14 cellular contexts compared by ENCODE assay signal in genomic region chr14:93128785-93129459, GRCh38. TPM values are rescaled to one million over a fixed set of nuclear protein-coding genes. Genes with fewer than 3 reads are reported as not detected.
DNase-seq lines count a peak whose midpoint lies in the region; ATAC-seq and TF ChIP-seq lines count a peak whose summit lies in the region.
"Had no signal": no experiment of that assay in that cellular context is flagged by ENCODE, and none has a peak within 500 bp of the region (broad histone marks: within the 10 kb centered on the region; RNA-seq: fewer than 3 reads in every experiment).

No MANE protein-coding gene starts in this region.

- WGBS in gastroesophageal sphincter (ENCODE audit: low coverage in 1 of 2), 2 donors: 60% methylated on average over 1 of the region's 3 CpGs; no CpG with 5 or more reads in 1 of the 2 donors

- no peak for TF ChIP-seq POLR2A in gastroesophageal sphincter (IDR thresholded peaks at IDR 0.05)

- H3K27me3 ChIP-seq in adipocyte (replicated peaks; ENCODE audit: control insufficient read depth, insufficient read depth, low read length): no peaks in the 10 kb centered on the region
- no peaks in the 10 kb centered on the region for H3K27me3 ChIP-seq in gastroesophageal sphincter
- H3K27me3 ChIP-seq in left lung: no peaks in the 10 kb centered on the region
- H3K27me3 ChIP-seq in subcutaneous abdominal adipose tissue (ENCODE audit: control insufficient read depth in 5 of 5, insufficient read depth in 4 of 5, low read length in 5 of 5): no peaks in the 10 kb centered on the region

- H3K4me1 ChIP-seq in adipocyte (ENCODE audit: control insufficient read depth, insufficient read depth, low read length): peaks cover 34% of the 10 kb centered on the region
- peaks cover 0 to 13% (median 0%) of the 10 kb centered on the region in 3 donors for H3K4me1 ChIP-seq in gastroesophageal sphincter
- H3K4me1 ChIP-seq in left lung: peaks cover 0 to 43% of the 10 kb centered on the region in 2 donors
- peaks cover 0 to 36% (median 28%) of the 10 kb centered on the region in 5 donors for H3K4me1 ChIP-seq in subcutaneous abdominal adipose tissue (ENCODE audit: control insufficient read depth in 5 of 5, insufficient read depth in 5 of 5, low read length in 5 of 5)

- H3K27ac ChIP-seq in gastroesophageal sphincter (no peak overlapping the region), left lung (no peak overlapping the region), subcutaneous abdominal adipose tissue (ENCODE audit: low read depth, low read length) (peak overlapping the region; percentile 91)

- intact Hi-C loops in left lung (cut with DNase I): no loop called here

- peak; percentile 19 for ATAC-seq in gastroesophageal sphincter
- ATAC-seq in left lung: peak; percentile 20
- no peak for ATAC-seq in effector memory CD8-positive, alpha-beta T cell (replicated peaks)

- no peaks in the 10 kb centered on the region for H3K36me3 ChIP-seq in adipocyte (ENCODE audit: control insufficient read depth, insufficient read depth, low read length, severe bottlenecking)
- no peaks in the 10 kb centered on the region for H3K36me3 ChIP-seq in gastroesophageal sphincter
- no peaks in the 10 kb centered on the region for H3K36me3 ChIP-seq in left lung
- no peaks in the 10 kb centered on the region for H3K36me3 ChIP-seq in subcutaneous abdominal adipose tissue (ENCODE audit: control insufficient read depth in 5 of 5, insufficient read depth in 5 of 5, low read length in 5 of 5)

- H3K4me3 ChIP-seq in adipocyte (ENCODE audit: low read length): peak overlapping the region; percentile 30
- no peak overlapping the region for H3K4me3 ChIP-seq in gastroesophageal sphincter
- H3K4me3 ChIP-seq in left lung: no peak overlapping the region
- H3K4me3 ChIP-seq in subcutaneous abdominal adipose tissue (ENCODE audit: low read depth in 1 of 5, low read length in 5 of 5): no peak overlapping the region

- TF ChIP-seq CTCF in gastroesophageal sphincter (IDR thresholded peaks at IDR 0.05): no peak
- no peak for TF ChIP-seq CTCF in left lung (IDR thresholded peaks at IDR 0.05)

- H3K9me3 Mint-ChIP-seq in effector memory CD8-positive, alpha-beta T cell: no peaks in the 10 kb centered on the region
- H3K9me3 Mint-ChIP-seq: CD8-positive, alpha-beta memory T cell had no signal

- DNase-seq in adipocyte (ENCODE audit: low read depth): peak; percentile 17
- no peak for DNase-seq in left lung
- DNase-seq in H4 (ENCODE audit: low spot score): no peak
- DNase-seq in NCI-H1092 treated with DMSO at 0.1 percent for 48 hours (lab: John Stamatoyannopoulos, UW): no peak
- no peak for DNase-seq in effector memory CD8-positive, alpha-beta T cell
- DNase-seq: CD8-positive, alpha-beta memory T cell; HCEC 1CT; Kasumi-1; NCI-H1436; NCI-H2081; NCI-H524; SIG-M5 had no signal

- H3K9ac ChIP-seq in adipocyte (ENCODE audit: low read length): peak overlapping the region; percentile 33
- peak overlapping the region in 3 of 5 donors; percentile 31 to 57 (median 38) for H3K9ac ChIP-seq in subcutaneous abdominal adipose tissue (ENCODE audit: low read length in 5 of 5)

- H3K27ac Mint-ChIP-seq in effector memory CD8-positive, alpha-beta T cell: no peak overlapping the region
- H3K27ac Mint-ChIP-seq: CD8-positive, alpha-beta memory T cell had no signal

- no peaks in the 10 kb centered on the region for H3K9me3 ChIP-seq in adipocyte (ENCODE audit: control insufficient read depth, low read length)
- no peaks in the 10 kb centered on the region for H3K9me3 ChIP-seq in gastroesophageal sphincter
- H3K9me3 ChIP-seq in left lung: no peaks in the 10 kb centered on the region
- H3K9me3 ChIP-seq in subcutaneous abdominal adipose tissue (ENCODE audit: control insufficient read depth in 5 of 5, low read length in 5 of 5): no peaks in the 10 kb centered on the region

- H3K4me3 Mint-ChIP-seq in effector memory CD8-positive, alpha-beta T cell: no peak overlapping the region
- H3K4me3 Mint-ChIP-seq: CD8-positive, alpha-beta memory T cell had no signal

- H3K4me1 Mint-ChIP-seq in effector memory CD8-positive, alpha-beta T cell (ENCODE audit: low read depth in 2 of 2): no peaks in the 10 kb centered on the region
- H3K4me1 Mint-ChIP-seq: CD8-positive, alpha-beta memory T cell had no signal

- no peaks in the 10 kb centered on the region for H3K36me3 Mint-ChIP-seq in effector memory CD8-positive, alpha-beta T cell (ENCODE audit: insufficient read depth)

- peaks cover 0 to 9% of the 10 kb centered on the region in 2 donors for H3K27me3 Mint-ChIP-seq in effector memory CD8-positive, alpha-beta T cell

- no peak for TF ChIP-seq EP300 in gastroesophageal sphincter (IDR thresholded peaks at IDR 0.05)

RNA-seq across cellular contexts. Expression of gene ITPK1, which starts 13.2 kb away (rescaled TPM):
- total RNA-seq in gastroesophageal sphincter (100 to 1,000 TPM in 3 of 4 donors, 10 to 100 TPM in 1; 68.8 to 201 (median 134) TPM), left lung (100 to 1,000 TPM in 1 of 2 donors, 10 to 100 TPM in 1; 65.6 to 108 TPM)
- 18.8 and 24.0 TPM in 2 replicates for total RNA-seq in H4 (2014; rRNA removed; shearing (Covaris generic))

RNA-seq across cellular contexts. Expression of gene MOAP1, which starts 55.8 kb away (rescaled TPM):
- 10 to 100 TPM; 70.1 to 80.6 (median 72.6) TPM for total RNA-seq in gastroesophageal sphincter
- 10 to 100 TPM; 20.3 to 28.9 TPM for total RNA-seq in left lung
- 8.9 and 9.1 TPM in 2 replicates for total RNA-seq in H4 (2014; rRNA removed; shearing (Covaris generic))

RNA-seq across cellular contexts. Expression of gene LYSET, which starts 56.2 kb away (rescaled TPM):
- total RNA-seq in gastroesophageal sphincter (10 to 100 TPM in 3 of 4 donors, 1 to 10 TPM in 1; 8.7 to 16.8 (median 12.9) TPM), left lung (10 to 100 TPM; 29.1 to 42.7 TPM)
- total RNA-seq in H4 (2014; rRNA removed; shearing (Covaris generic)): 22.7 and 28.7 TPM in 2 replicates
